In the genomic region with DNA sequence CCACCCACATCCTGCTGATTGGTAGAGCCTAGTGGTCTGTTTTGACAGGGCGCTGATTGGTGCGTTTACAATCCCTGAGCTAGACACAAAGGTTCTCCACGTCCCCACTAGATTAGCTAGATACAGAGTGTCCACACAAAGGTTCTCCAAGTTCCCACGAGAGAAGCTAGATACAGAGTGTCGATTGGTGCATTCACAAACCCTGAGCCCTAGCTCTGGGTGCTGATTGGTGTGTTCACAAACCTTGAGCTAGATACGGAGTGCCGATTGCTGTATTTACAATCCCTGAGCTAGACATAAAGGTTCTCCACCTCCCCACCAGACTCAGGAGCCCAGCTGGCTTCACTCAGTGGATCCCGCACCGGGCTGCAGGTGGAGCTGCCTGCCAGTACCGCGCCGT, we compare ENCODE assay signal across 18 cellular contexts. TPM values are rescaled to one million over a fixed set of nuclear protein-coding genes. Genes with fewer than 3 reads are reported as not detected.
"Had no signal": no experiment of that assay in that cellular context is flagged by ENCODE, and none has a peak within 500 bp of the region (broad histone marks: within the 10 kb centered on the region; RNA-seq: fewer than 3 reads in every experiment).

No MANE protein-coding gene starts in this region.

RNA-seq across cellular contexts. Expression of gene OR10D3, which starts 12.8 kb away (rescaled TPM):
- total RNA-seq: dermis blood vessel endothelial cell, esophagus mucosa, esophagus squamous epithelium, gastrocnemius medialis, glomerular endothelial cell, heart right ventricle, kidney epithelial cell, left cardiac atrium, left lung, left ventricle myocardium superior, lower leg skin, lower lobe of right lung, lung microvascular endothelial cell, mesenteric fat pad, mesothelial cell of epicardium, mucosa of descending colon, myocyte had no signal
- polyA plus RNA-seq: heart right ventricle, keratinocyte had no signal
